In genomic region chr10:29804025-29804852, GRCh38 we compare ENCODE assay signal across 9 cellular contexts.
DNase-seq lines count a peak whose midpoint lies in the region; ATAC-seq and TF ChIP-seq lines count a peak whose summit lies in the region.
"Had no signal": no experiment of that assay in that cellular context is flagged by ENCODE, and none has a peak within 500 bp of the region (broad histone marks: within the 10 kb centered on the region; RNA-seq: fewer than 3 reads in every experiment).

No MANE protein-coding gene starts in this region.

- POLR2A ChIA-PET in AG04450 (lab: Yijun Ruan, JAX): interaction anchor here (1.1 kb wide), 2 partner anchors 45 to 69 kb away, joined by 3 read pairs; no protein-coding TSS in a partner anchor

- H3K27ac Mint-ChIP-seq in activated T-helper 17 cell treated with anti-CD3 and anti-CD28 coated beads, Interleukin-2, amount 50 U/mL, for 72 hours: no peak overlapping the region

- no peak overlapping the region for H3K4me3 Mint-ChIP-seq in activated T-helper 17 cell treated with anti-CD3 and anti-CD28 coated beads, Interleukin-2, amount 50 U/mL, for 72 hours

- no peaks in the 10 kb centered on the region for H3K36me3 ChIP-seq in upper lobe of right lung
- H3K36me3 ChIP-seq: suprapubic skin had no signal

- peaks cover 6% of the 10 kb centered on the region for H3K4me1 Mint-ChIP-seq in activated T-helper 17 cell treated with anti-CD3 and anti-CD28 coated beads, Interleukin-2, amount 50 U/mL, for 72 hours

- CTCF ChIA-PET in AG04450 (lab: Charles Lee): no interaction called here

- no peak for TF ChIP-seq CTCF in AG04450 (IDR thresholded peaks at IDR 0.05; ENCODE audit: low read depth, low read length)
- no peak for TF ChIP-seq CTCF in HFF-Myc (IDR thresholded peaks at IDR 0.05; ENCODE audit: low read depth, low read length, missing control alignments)
- TF ChIP-seq CTCF in upper lobe of right lung (IDR thresholded peaks at IDR 0.05): no peak

- H3K9me3 Mint-ChIP-seq in activated T-helper 17 cell treated with anti-CD3 and anti-CD28 coated beads, Interleukin-2, amount 50 U/mL, for 72 hours: peaks cover 9% of the 10 kb centered on the region

- H3K27me3 ChIP-seq in AG04450 (ENCODE audit: control insufficient read depth, insufficient read depth, low read length): no peaks in the 10 kb centered on the region
- H3K27me3 ChIP-seq in upper lobe of right lung: no peaks in the 10 kb centered on the region
- H3K27me3 ChIP-seq: suprapubic skin had no signal

- H3K27ac ChIP-seq in AG04450 (ENCODE audit: low read depth, low read length) (peak overlapping the region; percentile 92), upper lobe of right lung (no peak overlapping the region)
- H3K27ac ChIP-seq: suprapubic skin had no signal

- peak; percentile 75 for DNase-seq in AG04450 (ENCODE audit: low read depth, low spot score)
- peak; percentile 71 for DNase-seq in HFF-Myc (ENCODE audit: extremely low read depth, low read depth)
- DNase-seq in kidney glomerular epithelial cell (lab: John Stamatoyannopoulos, UW): peak; percentile 83
- DNase-seq in upper lobe of right lung: no peak
- DNase-seq in superior temporal gyrus (ENCODE audit: extremely low spot score): no peak
- no peak for DNase-seq in SKM-1 (lab: John Stamatoyannopoulos, UW; ENCODE audit: unreplicated experiment)

- ATAC-seq in activated T-helper 17 cell treated with anti-CD3 and anti-CD28 coated beads, Interleukin-2, amount 50 U/mL, for 72 hours (replicated peaks): peak; percentile 89
- ATAC-seq in upper lobe of right lung: peak; percentile 72
- ATAC-seq in HG03432 (IDR thresholded peaks at IDR 0.05; ENCODE audit: unreplicated experiment): no peak

- H3K9me3 ChIP-seq in AG04450 (ENCODE audit: control insufficient read depth, insufficient read depth, low read length) (no peaks in the 10 kb centered on the region; the same call in 1 of the 2 replicates), upper lobe of right lung (no peaks in the 10 kb centered on the region)
- H3K9me3 ChIP-seq: suprapubic skin had no signal

- intact Hi-C loops in upper lobe of right lung (cut with DNase I): no loop called here

- no peak overlapping the region for H3K4me3 ChIP-seq in AG04450 (ENCODE audit: low read depth, low read length)
- no peak overlapping the region for H3K4me3 ChIP-seq in HFF-Myc (replicated peaks; ENCODE audit: low read depth, low read length)
- no peak overlapping the region for H3K4me3 ChIP-seq in upper lobe of right lung
- H3K4me3 ChIP-seq: suprapubic skin had no signal

- H3K27me3 Mint-ChIP-seq in activated T-helper 17 cell treated with anti-CD3 and anti-CD28 coated beads, Interleukin-2, amount 50 U/mL, for 72 hours: peaks cover 13% of the 10 kb centered on the region

- H3K36me3 Mint-ChIP-seq in activated T-helper 17 cell treated with anti-CD3 and anti-CD28 coated beads, Interleukin-2, amount 50 U/mL, for 72 hours (ENCODE audit: low read depth): no peaks in the 10 kb centered on the region

- peaks cover 12% of the 10 kb centered on the region for H3K4me1 ChIP-seq in upper lobe of right lung

Comparison
In these comparisons a context has a peak if more than half of its experiments do, and no peak if none do; other contexts are left out.
1. DNase-seq: peak in AG04450 (single experiment), HFF-Myc (single experiment) and kidney glomerular epithelial cell (single experiment); none in upper lobe of right lung (single experiment), superior temporal gyrus (single experiment) and SKM-1 (single experiment).